In genomic region chr17:61002316-61002736, GRCh38 we compare ENCODE assay signal across 8 cellular contexts.
DNase-seq lines count a peak whose midpoint lies in the region; FAIRE-seq and TF ChIP-seq lines count a peak whose summit lies in the region.

No MANE protein-coding gene starts in this region.

- no peak overlapping the region for H3K9ac ChIP-seq in KMS-11

- H3K27me3 ChIP-seq in DOHH2 (ENCODE audit: control insufficient read depth, low read length) (peaks cover 7% of the 10 kb centered on the region; the same call in 1 of the 2 replicates), KMS-11 (ENCODE audit: insufficient read depth, low read depth) (no peaks in the 10 kb centered on the region), testis (no peaks in the 10 kb centered on the region), sigmoid colon (no peaks in the 10 kb centered on the region), suprapubic skin (no peaks in the 10 kb centered on the region)

- H3K36me3 ChIP-seq in DOHH2 (ENCODE audit: control insufficient read depth, low read length), result no peaks in the 10 kb centered on the region
- no peaks in the 10 kb centered on the region for H3K36me3 ChIP-seq in KMS-11 (ENCODE audit: insufficient read depth)
- H3K36me3 ChIP-seq in testis (ENCODE audit: low read depth, missing control alignments), result no peaks in the 10 kb centered on the region
- H3K36me3 ChIP-seq in sigmoid colon, result no peaks in the 10 kb centered on the region
- H3K36me3 ChIP-seq in suprapubic skin, result no peaks in the 10 kb centered on the region

- peak; percentile 56 for TF ChIP-seq CTCF in DOHH2 (IDR thresholded peaks at IDR 0.05; ENCODE audit: low read depth, low read length, poor library complexity, severe bottlenecking)
- TF ChIP-seq CTCF in KMS-11 (conservative IDR thresholded peaks at IDR 0.05; ENCODE audit: low read depth, low read length), result peak; percentile 73
- peak in 2 of 3 experiments; percentile 25 to 60 for TF ChIP-seq CTCF in testis (IDR thresholded peaks at IDR 0.05)
- TF ChIP-seq CTCF in sigmoid colon (IDR thresholded peaks at IDR 0.05), result peak in 1 of 4 experiments; percentile 14
- peak in 1 of 2 donors; percentile 1 for TF ChIP-seq CTCF in suprapubic skin (IDR thresholded peaks at IDR 0.05)

- no peak overlapping the region for H3K4me2 ChIP-seq in DOHH2 (ENCODE audit: low read length)
- no peak overlapping the region for H3K4me2 ChIP-seq in KMS-11

- no peaks in the 10 kb centered on the region for H3K79me2 ChIP-seq in DOHH2 (ENCODE audit: control insufficient read depth, low read length)
- H3K79me2 ChIP-seq in KMS-11 (ENCODE audit: insufficient read depth, low read depth), result no peaks in the 10 kb centered on the region

- H4K20me1 ChIP-seq in DOHH2 (ENCODE audit: control insufficient read depth, insufficient read depth, low read depth, low read length) (no peaks in the 10 kb centered on the region), KMS-11 (ENCODE audit: insufficient read depth) (no peaks in the 10 kb centered on the region)

- 18 to 43% methylated on average over 1 of the region's 1 CpG for WGBS in testis, 2 donors
- 0% methylated on average over 1 of the region's 1 CpG for WGBS in sigmoid colon, 2 donors
- WGBS in suprapubic skin, result 3% methylated on average over 1 of the region's 1 CpG

- H2AFZ ChIP-seq in KMS-11 (ENCODE audit: low read depth), result no peak overlapping the region

- H3K4me1 ChIP-seq in DOHH2 (ENCODE audit: control insufficient read depth, low read length) (no peaks in the 10 kb centered on the region), KMS-11 (ENCODE audit: low read depth, poor library complexity, severe bottlenecking) (no peaks in the 10 kb centered on the region), testis (no peaks in the 10 kb centered on the region), sigmoid colon (no peaks in the 10 kb centered on the region), suprapubic skin (no peaks in the 10 kb centered on the region)

- DNase-seq in SKM-1 (lab: John Stamatoyannopoulos, UW; ENCODE audit: unreplicated experiment), result peak; percentile 62
- no peak for DNase-seq in frontal cortex (ENCODE audit: low spot score in 2 of 2)
- no peak for DNase-seq in testis
- DNase-seq in posterior vena cava (ENCODE audit: low spot score), result no peak
- no peak for DNase-seq in sigmoid colon
- DNase-seq in suprapubic skin (ENCODE audit: low spot score in 2 of 2), result no peak

- TF ChIP-seq EP300 in sigmoid colon (IDR thresholded peaks at IDR 0.05) (no peak), suprapubic skin (IDR thresholded peaks at IDR 0.05) (no peak)

- FAIRE-seq in frontal cortex (lab: Jason Lieb, UNC), result peak; percentile 95

- H3F3A ChIP-seq in DOHH2 (ENCODE audit: control insufficient read depth, insufficient read depth), result no peaks in the 10 kb centered on the region

- no peaks in the 10 kb centered on the region for H3K9me3 ChIP-seq in DOHH2 (ENCODE audit: control insufficient read depth, insufficient read depth, low read length)
- no peaks in the 10 kb centered on the region for H3K9me3 ChIP-seq in testis
- no peaks in the 10 kb centered on the region for H3K9me3 ChIP-seq in sigmoid colon
- H3K9me3 ChIP-seq in suprapubic skin, result no peaks in the 10 kb centered on the region

- TF ChIP-seq POLR2A in testis (IDR thresholded peaks at IDR 0.05), result no peak
- TF ChIP-seq POLR2A in sigmoid colon (IDR thresholded peaks at IDR 0.05), result no peak
- TF ChIP-seq POLR2A in suprapubic skin (IDR thresholded peaks at IDR 0.05), result no peak

- no peaks in the 10 kb centered on the region for H3K9me2 ChIP-seq in DOHH2 (replicated peaks; ENCODE audit: control insufficient read depth, low read length)

- no peak overlapping the region for H3K4me3 ChIP-seq in DOHH2 (ENCODE audit: low read length)
- H3K4me3 ChIP-seq in KMS-11 (IDR thresholded peaks at IDR 0.05; ENCODE audit: insufficient read depth, low read depth, low read length), result no peak overlapping the region
- no peak overlapping the region for H3K4me3 ChIP-seq in testis
- no peak overlapping the region for H3K4me3 ChIP-seq in sigmoid colon
- H3K4me3 ChIP-seq in suprapubic skin, result no peak overlapping the region

- intact Hi-C loops in testis (cut with DNase I; ENCODE audit: low total_unique reads) (loop anchor here (5.0 kb wide), 1 partner anchor 390 kb away; no protein-coding TSS in a partner anchor), posterior vena cava (cut with DNase I) (loop anchor here (10.0 kb wide), 1 partner anchor 392 kb away; the partner anchor contains the start of gene TBX2 (in 2 of the 2)), sigmoid colon (cut with DNase I) (loop anchor here (10.0 kb wide), 1 partner anchor 382 kb away; no protein-coding TSS in a partner anchor)

- H3K27ac ChIP-seq in DOHH2 (ENCODE audit: low read depth, low read length), result no peak overlapping the region
- H3K27ac ChIP-seq in KMS-11, result no peak overlapping the region
- H3K27ac ChIP-seq in testis, result no peak overlapping the region
- no peak overlapping the region for H3K27ac ChIP-seq in sigmoid colon
- no peak overlapping the region for H3K27ac ChIP-seq in suprapubic skin
